ENCODE assay signal across 1 cellular context in genomic region chr1:15958788-15959187, GRCh38.
TF ChIP-seq lines count a peak whose summit lies in the region.

No MANE protein-coding gene starts in this region.

TF ChIP-seq in endothelial cell of umbilical vein, 7 proteins besides CTCF, POLR2A, EP300 and RAD21:
- no peak for TF ChIP-seq MYC (IDR thresholded peaks at IDR 0.05; ENCODE audit: low read depth, low read length)
- no peak for TF ChIP-seq JUN (IDR thresholded peaks at IDR 0.05; ENCODE audit: borderline replicate concordance, insufficient read depth, insufficient read length, low read depth)
- no peak for TF ChIP-seq EZH2 (IDR thresholded peaks at IDR 0.05; ENCODE audit: borderline replicate concordance, low read depth, low read length, severe bottlenecking)
